1 cellular context compared by ENCODE assay signal in the genomic region with DNA sequence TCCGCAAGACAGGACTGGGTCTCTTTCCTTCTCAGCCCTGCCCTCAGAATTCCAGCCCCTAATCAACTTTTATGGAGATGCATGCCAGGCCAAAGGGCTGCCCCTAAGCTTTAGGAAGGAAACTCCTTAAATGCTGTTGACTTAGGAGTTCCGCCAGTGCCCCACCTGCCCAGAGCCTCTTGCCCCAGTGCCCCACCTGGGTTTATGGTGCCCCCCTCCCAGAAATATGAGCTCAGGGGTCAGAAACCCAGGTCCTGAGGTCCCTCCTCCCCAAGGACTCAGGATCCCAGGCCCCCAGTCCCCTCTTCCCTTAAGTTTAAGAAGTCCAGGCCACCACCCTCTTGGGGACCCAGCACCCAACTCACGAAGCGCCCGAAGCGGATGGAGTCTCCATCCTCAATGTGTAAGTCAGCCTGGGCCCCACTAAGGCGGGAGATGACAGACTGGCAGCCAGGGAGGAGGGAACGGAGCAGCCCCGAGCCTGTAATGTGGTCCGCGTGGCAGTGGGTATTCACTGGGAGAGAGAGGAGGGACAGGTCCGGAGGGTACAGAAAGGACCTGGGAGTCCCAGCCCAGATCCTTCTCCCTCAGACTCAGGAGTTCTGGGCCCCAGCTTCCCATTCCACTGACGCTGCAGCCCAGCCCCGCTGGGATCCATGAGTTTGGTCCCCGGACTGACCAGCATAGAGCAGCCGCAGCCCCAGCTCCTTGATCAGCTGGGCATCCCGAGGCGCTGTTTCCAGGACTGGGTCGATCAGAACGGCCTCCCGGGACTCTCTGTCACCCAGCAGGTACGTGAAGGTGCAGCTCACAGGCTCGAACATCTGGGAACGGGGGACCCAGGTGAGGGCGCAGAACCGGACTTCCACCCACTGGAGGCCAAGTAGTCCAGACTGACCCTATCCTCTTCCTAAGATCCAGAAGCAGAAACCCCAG.
TF ChIP-seq lines count a peak whose summit lies in the region.

No MANE protein-coding gene starts in this region.

TF ChIP-seq in H1, 55 proteins besides CTCF, POLR2A, EP300 and RAD21:
- TF ChIP-seq JUN (IDR thresholded peaks at IDR 0.05; ENCODE audit: low read depth, low read length) (no peak), GABPA (IDR thresholded peaks at IDR 0.05; ENCODE audit: borderline replicate concordance, insufficient read depth, low read length) (no peak), YY1 (IDR thresholded peaks at IDR 0.05; ENCODE audit: low read depth, low read length) (no peak), CREB1 (IDR thresholded peaks at IDR 0.05) (no peak), CTBP2 (IDR thresholded peaks at IDR 0.05; ENCODE audit: borderline replicate concordance, insufficient read depth, insufficient read length, low read length) (no peak), GTF2F1 (IDR thresholded peaks at IDR 0.05; ENCODE audit: borderline replicate concordance, low read depth, low read length) (no peak), BRCA1 (IDR thresholded peaks at IDR 0.05; ENCODE audit: low read depth, low read length) (no peak), BCL11A (IDR thresholded peaks at IDR 0.05; ENCODE audit: low read depth in 2 of 2, low read length in 2 of 2) (no peak), FOSL1 (IDR thresholded peaks at IDR 0.05; ENCODE audit: insufficient read depth, low read depth, low read length) (no peak), SP2 (IDR thresholded peaks at IDR 0.05; ENCODE audit: low read length) (no peak), KDM4A (IDR thresholded peaks at IDR 0.05; ENCODE audit: low read depth, low read length, severe bottlenecking) (no peak), TEAD4 (IDR thresholded peaks at IDR 0.05; ENCODE audit: low read depth, low read length) (no peak), SP1 (IDR thresholded peaks at IDR 0.05; ENCODE audit: low read depth, low read length) (no peak)
TF ChIP-seq in H1: peak in this region for 0.
